Comparison of ENCODE assay signal across 1 cellular context in the genomic region with DNA sequence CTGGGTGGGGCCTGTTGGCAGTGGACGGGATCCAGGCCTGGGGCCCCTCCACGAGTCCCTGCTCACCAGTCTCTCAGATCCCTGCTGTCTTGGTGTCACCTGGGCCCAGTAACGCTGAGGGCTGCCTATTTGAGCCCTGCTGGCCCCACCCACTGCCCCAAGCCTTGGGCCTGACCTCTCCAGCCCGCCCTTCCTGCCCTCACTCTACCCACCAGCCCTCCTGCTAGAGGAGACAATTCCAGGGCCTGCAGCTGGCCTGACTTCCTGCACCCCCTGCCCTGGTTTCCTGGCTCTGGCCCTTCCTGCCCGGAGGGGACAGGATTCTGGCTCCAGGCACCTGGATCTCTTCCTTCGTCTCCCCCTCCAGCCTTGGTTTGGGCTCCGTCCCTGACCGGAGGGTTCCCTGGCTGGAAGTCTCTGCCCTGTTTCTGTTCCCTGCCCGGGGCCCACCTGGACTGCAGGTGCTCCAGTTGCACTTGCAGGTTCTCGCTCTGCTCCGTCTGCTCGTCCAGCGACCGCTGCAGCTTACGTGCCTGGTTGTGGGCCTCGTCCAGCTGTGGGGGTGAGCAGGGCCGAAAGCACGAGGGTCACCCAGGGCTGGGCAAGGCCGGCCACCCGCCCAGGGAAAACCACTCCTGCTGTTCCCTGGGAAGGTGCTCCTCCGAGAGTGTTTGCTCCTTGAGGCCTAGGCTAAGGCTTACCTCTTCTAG.
TF ChIP-seq lines count a peak whose summit lies in the region.

No MANE protein-coding gene starts in this region.

TF ChIP-seq in GM23338, 12 proteins besides CTCF, POLR2A, EP300 and RAD21:
- TF ChIP-seq, protein P1, sequence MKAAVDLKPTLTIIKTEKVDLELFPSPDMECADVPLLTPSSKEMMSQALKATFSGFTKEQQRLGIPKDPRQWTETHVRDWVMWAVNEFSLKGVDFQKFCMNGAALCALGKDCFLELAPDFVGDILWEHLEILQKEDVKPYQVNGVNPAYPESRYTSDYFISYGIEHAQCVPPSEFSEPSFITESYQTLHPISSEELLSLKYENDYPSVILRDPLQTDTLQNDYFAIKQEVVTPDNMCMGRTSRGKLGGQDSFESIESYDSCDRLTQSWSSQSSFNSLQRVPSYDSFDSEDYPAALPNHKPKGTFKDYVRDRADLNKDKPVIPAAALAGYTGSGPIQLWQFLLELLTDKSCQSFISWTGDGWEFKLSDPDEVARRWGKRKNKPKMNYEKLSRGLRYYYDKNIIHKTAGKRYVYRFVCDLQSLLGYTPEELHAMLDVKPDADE (IDR thresholded peaks at IDR 0.05): no peak
- TF ChIP-seq STAT1 (IDR thresholded peaks at IDR 0.05; ENCODE audit: unreplicated experiment) (no peak), POLR2AphosphoS5 (IDR thresholded peaks at IDR 0.05; ENCODE audit: low read depth) (no peak), ZNF114 (CRISPR knock-in tag; IDR thresholded peaks at IDR 0.05) (no peak), EZH2phosphoT487 (IDR thresholded peaks at IDR 0.05; ENCODE audit: unreplicated experiment) (no peak), NANOG (IDR thresholded peaks at IDR 0.05; ENCODE audit: borderline replicate concordance) (no peak), EZH2 (IDR thresholded peaks at IDR 0.05; ENCODE audit: low read depth, unreplicated experiment) (no peak), JUNB (IDR thresholded peaks at IDR 0.05; ENCODE audit: unreplicated experiment) (no peak), ZNF331 (CRISPR knock-in tag; IDR thresholded peaks at IDR 0.05; ENCODE audit: low read depth) (no peak), CREB1 (CRISPR knock-in tag; IDR thresholded peaks at IDR 0.05; ENCODE audit: low read depth) (no peak)
- TF ChIP-seq, protein P2, sequence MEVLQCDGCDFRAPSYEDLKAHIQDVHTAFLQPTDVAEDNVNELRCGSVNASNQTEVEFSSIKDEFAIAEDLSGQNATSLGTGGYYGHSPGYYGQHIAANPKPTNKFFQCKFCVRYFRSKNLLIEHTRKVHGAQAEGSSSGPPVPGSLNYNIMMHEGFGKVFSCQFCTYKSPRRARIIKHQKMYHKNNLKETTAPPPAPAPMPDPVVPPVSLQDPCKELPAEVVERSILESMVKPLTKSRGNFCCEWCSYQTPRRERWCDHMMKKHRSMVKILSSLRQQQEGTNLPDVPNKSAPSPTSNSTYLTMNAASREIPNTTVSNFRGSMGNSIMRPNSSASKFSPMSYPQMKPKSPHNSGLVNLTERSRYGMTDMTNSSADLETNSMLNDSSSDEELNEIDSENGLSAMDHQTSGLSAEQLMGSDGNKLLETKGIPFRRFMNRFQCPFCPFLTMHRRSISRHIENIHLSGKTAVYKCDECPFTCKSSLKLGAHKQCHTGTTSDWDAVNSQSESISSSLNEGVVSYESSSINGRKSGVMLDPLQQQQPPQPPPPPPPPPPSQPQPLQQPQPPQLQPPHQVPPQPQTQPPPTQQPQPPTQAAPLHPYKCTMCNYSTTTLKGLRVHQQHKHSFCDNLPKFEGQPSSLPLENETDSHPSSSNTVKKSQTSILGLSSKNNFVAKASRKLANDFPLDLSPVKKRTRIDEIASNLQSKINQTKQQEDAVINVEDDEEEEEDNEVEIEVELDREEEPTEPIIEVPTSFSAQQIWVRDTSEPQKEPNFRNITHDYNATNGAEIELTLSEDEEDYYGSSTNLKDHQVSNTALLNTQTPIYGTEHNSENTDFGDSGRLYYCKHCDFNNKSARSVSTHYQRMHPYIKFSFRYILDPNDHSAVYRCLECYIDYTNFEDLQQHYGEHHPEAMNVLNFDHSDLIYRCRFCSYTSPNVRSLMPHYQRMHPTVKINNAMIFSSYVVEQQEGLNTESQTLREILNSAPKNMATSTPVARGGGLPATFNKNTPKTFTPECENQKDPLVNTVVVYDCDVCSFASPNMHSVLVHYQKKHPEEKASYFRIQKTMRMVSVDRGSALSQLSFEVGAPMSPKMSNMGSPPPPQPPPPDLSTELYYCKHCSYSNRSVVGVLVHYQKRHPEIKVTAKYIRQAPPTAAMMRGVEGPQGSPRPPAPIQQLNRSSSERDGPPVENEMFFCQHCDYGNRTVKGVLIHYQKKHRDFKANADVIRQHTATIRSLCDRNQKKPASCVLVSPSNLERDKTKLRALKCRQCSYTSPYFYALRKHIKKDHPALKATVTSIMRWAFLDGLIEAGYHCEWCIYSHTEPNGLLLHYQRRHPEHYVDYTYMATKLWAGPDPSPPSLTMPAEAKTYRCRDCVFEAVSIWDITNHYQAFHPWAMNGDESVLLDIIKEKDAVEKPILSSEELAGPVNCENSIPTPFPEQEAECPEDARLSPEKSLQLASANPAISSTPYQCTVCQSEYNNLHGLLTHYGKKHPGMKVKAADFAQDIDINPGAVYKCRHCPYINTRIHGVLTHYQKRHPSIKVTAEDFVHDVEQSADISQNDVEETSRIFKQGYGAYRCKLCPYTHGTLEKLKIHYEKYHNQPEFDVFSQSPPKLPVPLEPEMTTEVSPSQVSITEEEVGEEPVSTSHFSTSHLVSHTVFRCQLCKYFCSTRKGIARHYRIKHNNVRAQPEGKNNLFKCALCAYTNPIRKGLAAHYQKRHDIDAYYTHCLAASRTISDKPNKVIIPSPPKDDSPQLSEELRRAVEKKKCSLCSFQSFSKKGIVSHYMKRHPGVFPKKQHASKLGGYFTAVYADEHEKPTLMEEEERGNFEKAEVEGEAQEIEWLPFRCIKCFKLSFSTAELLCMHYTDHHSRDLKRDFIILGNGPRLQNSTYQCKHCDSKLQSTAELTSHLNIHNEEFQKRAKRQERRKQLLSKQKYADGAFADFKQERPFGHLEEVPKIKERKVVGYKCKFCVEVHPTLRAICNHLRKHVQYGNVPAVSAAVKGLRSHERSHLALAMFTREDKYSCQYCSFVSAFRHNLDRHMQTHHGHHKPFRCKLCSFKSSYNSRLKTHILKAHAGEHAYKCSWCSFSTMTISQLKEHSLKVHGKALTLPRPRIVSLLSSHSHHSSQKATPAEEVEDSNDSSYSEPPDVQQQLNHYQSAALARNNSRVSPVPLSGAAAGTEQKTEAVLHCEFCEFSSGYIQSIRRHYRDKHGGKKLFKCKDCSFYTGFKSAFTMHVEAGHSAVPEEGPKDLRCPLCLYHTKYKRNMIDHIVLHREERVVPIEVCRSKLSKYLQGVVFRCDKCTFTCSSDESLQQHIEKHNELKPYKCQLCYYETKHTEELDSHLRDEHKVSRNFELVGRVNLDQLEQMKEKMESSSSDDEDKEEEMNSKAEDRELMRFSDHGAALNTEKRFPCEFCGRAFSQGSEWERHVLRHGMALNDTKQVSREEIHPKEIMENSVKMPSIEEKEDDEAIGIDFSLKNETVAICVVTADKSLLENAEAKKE (CRISPR knock-in tag; IDR thresholded peaks at IDR 0.05): no peak
- TF ChIP-seq, protein P3, sequence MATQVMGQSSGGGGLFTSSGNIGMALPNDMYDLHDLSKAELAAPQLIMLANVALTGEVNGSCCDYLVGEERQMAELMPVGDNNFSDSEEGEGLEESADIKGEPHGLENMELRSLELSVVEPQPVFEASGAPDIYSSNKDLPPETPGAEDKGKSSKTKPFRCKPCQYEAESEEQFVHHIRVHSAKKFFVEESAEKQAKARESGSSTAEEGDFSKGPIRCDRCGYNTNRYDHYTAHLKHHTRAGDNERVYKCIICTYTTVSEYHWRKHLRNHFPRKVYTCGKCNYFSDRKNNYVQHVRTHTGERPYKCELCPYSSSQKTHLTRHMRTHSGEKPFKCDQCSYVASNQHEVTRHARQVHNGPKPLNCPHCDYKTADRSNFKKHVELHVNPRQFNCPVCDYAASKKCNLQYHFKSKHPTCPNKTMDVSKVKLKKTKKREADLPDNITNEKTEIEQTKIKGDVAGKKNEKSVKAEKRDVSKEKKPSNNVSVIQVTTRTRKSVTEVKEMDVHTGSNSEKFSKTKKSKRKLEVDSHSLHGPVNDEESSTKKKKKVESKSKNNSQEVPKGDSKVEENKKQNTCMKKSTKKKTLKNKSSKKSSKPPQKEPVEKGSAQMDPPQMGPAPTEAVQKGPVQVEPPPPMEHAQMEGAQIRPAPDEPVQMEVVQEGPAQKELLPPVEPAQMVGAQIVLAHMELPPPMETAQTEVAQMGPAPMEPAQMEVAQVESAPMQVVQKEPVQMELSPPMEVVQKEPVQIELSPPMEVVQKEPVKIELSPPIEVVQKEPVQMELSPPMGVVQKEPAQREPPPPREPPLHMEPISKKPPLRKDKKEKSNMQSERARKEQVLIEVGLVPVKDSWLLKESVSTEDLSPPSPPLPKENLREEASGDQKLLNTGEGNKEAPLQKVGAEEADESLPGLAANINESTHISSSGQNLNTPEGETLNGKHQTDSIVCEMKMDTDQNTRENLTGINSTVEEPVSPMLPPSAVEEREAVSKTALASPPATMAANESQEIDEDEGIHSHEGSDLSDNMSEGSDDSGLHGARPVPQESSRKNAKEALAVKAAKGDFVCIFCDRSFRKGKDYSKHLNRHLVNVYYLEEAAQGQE (IDR thresholded peaks at IDR 0.05; ENCODE audit: unreplicated experiment): no peak
